In genomic region chr12:94421868-94422740, GRCh38 we compare ENCODE assay signal across 15 cellular contexts.
"Had no signal": no experiment of that assay in that cellular context is flagged by ENCODE, and none has a peak within 500 bp of the region (broad histone marks: within the 10 kb centered on the region; RNA-seq: fewer than 3 reads in every experiment).

No MANE protein-coding gene starts in this region.

- H3K27ac ChIP-seq: foreskin keratinocyte, hepatocyte, spleen, upper lobe of right lung, VCaP had no signal

- H3K4me3 ChIP-seq: hepatocyte, spleen, upper lobe of right lung had no signal

- DNase-seq: activated CD4-positive, CD25-positive, alpha-beta regulatory T cell treated with anti-CD3 and anti-CD28 coated beads, Interleukin-2, amount 50 U/mL, for 72 hours; activated gamma-delta T cell treated with Interleukin-2 at 50 U/mL for 16 hours; activated T-cell treated with anti-CD3 and anti-CD28 coated beads, Interleukin-2, amount 50 U/mL, for 72 hours; amygdala; left cardiac atrium; natural killer cell; nucleus accumbens; posterior cingulate gyrus; spleen; stimulated activated CD4-positive, alpha-beta T cell treated with anti-CD3 and anti-CD28 coated beads, Interleukin-4, amount 100 ng/mL, for 4 hours; upper lobe of right lung had no signal

- H3K27me3 ChIP-seq: foreskin keratinocyte, hepatocyte, spleen, upper lobe of right lung had no signal

- H3K36me3 ChIP-seq: upper lobe of right lung had no signal

- H2AFZ ChIP-seq: hepatocyte had no signal

- ATAC-seq: activated T-cell treated with anti-CD3 and anti-CD28 coated beads, Interleukin-2, amount 50 U/mL, for 72 hours; foreskin keratinocyte; left cardiac atrium; natural killer cell; stimulated activated memory B cell treated with anti-CD40 and anti-IgM and Interleukin-4, amounts not matched to agents 10 μg/mL and 1 μg/mL and 100 μg/mL, for 72 hours; upper lobe of right lung had no signal

- H3K4me1 ChIP-seq: foreskin keratinocyte, spleen had no signal

- H3K4me2 ChIP-seq: hepatocyte had no signal
